Comparison of ENCODE assay signal across 14 cellular contexts in the genomic region with DNA sequence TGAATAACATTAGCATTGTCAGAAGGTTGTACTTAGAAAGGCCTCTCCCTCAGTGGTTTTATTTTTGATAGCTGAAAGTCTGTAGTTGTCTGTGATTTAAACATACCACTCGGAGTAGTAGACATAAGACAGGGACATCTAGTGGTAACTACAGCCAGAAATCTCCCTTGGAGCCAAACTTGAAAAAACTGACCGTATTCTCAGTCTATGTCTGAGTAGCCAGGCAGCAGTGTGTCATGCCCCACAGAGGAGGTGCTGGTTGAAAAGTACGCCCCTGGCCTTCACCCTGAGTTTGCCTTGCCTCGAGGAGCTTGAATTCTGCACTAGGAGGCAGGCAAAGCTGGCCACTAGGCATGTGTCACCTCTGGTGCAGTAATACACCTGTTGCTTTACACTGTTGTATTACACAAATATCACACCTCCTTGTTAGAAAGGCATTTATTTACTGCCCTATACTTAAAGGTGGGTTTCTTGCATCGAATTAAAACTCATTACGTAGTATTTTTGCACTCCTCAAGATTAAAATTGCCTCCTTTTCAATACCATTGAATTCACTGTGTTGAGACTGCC. TPM values are rescaled to one million over a fixed set of nuclear protein-coding genes. Genes with fewer than 3 reads are reported as not detected.
DNase-seq lines count a peak whose midpoint lies in the region; ATAC-seq and TF ChIP-seq lines count a peak whose summit lies in the region.
"Had no signal": no experiment of that assay in that cellular context is flagged by ENCODE, and none has a peak within 500 bp of the region (broad histone marks: within the 10 kb centered on the region; RNA-seq: fewer than 3 reads in every experiment).

No MANE protein-coding gene starts in this region.

- WGBS in endodermal cell (ENCODE audit: insufficient coverage in 1 of 2, insufficient read length in 1 of 2), 2 experiments, result 93 to 97% methylated on average over 6 of the region's 6 CpGs

- H3K9me3 Mint-ChIP-seq in endodermal cell (no peaks in the 10 kb centered on the region), osteocyte (ENCODE audit: unreplicated experiment) (no peaks in the 10 kb centered on the region)
- H3K9me3 Mint-ChIP-seq: activated B cell treated with CpG ODN at 0.5 μM for 24 hours, IgD-negative memory B cell had no signal

- H3K4me1 Mint-ChIP-seq in endodermal cell (peaks cover 7% of the 10 kb centered on the region), osteocyte (ENCODE audit: unreplicated experiment) (peaks cover 31% of the 10 kb centered on the region)

- H3K27me3 ChIP-seq in RWPE2 (ENCODE audit: insufficient read depth, poor library complexity, severe bottlenecking) (no peaks in the 10 kb centered on the region), endodermal cell (ENCODE audit: control insufficient read depth, insufficient read depth, low read length, poor library complexity, severe bottlenecking) (no peaks in the 10 kb centered on the region)
- H3K27me3 ChIP-seq: neutrophil had no signal

- H3K9ac ChIP-seq in endodermal cell (ENCODE audit: extremely low read depth, low read length, poor library complexity, severe bottlenecking), result no peak overlapping the region

- DNase-seq in activated CD8-positive, alpha-beta memory T cell treated with anti-CD3 and anti-CD28 coated beads for 24 hours, result peak; percentile 53
- DNase-seq in activated CD8-positive, alpha-beta memory T cell treated with anti-CD3 and anti-CD28 coated beads, Interleukin-2, amount 50 U/mL, for 4 hours, result no peak
- no peak for DNase-seq in RWPE2 (ENCODE audit: low spot score)
- DNase-seq in endodermal cell, result peak; percentile 53
- peak; percentile 48 for DNase-seq in osteocyte (ENCODE audit: extremely low spot score, unreplicated experiment)
- no peak for DNase-seq in inferior parietal cortex (ENCODE audit: extremely low spot score)
- no peak for DNase-seq in mucosa of gallbladder (ENCODE audit: low spot score)
- DNase-seq: activated B cell treated with CpG ODN at 0.5 μM for 24 hours; activated naive CD4-positive, alpha-beta T cell treated with anti-CD3 and anti-CD28 coated beads, Interleukin-2, amount 50 U/mL, for 16 hours; NCI-H345; stimulated activated naive CD4-positive, alpha-beta T cell treated with Interleukin-2 at 50 U/mL for 16 hours had no signal

- peaks cover 35% of the 10 kb centered on the region for H3K36me3 ChIP-seq in RWPE2 (ENCODE audit: low read depth)
- peaks cover 52% of the 10 kb centered on the region for H3K36me3 ChIP-seq in endodermal cell (ENCODE audit: control insufficient read depth, insufficient read depth, low read length)

- H3K27ac ChIP-seq in RWPE2 (ENCODE audit: poor library complexity, severe bottlenecking) (no peak overlapping the region), endodermal cell (ENCODE audit: low read depth, low read length) (no peak overlapping the region)
- H3K27ac ChIP-seq: neutrophil had no signal

- no peak overlapping the region for H3K27ac Mint-ChIP-seq in endodermal cell
- H3K27ac Mint-ChIP-seq in osteocyte (ENCODE audit: unreplicated experiment), result no peak overlapping the region
- H3K27ac Mint-ChIP-seq: activated B cell treated with CpG ODN at 0.5 μM for 24 hours had no signal

- no peaks in the 10 kb centered on the region for H3K9me3 ChIP-seq in RWPE2 (ENCODE audit: severe bottlenecking)
- H3K9me3 ChIP-seq in endodermal cell (ENCODE audit: control insufficient read depth, low read length), result no peaks in the 10 kb centered on the region
- H3K9me3 ChIP-seq: neutrophil had no signal

- ATAC-seq in RWPE2 (ENCODE audit: low read depth), result no peak
- no peak for ATAC-seq in HG02610 (IDR thresholded peaks at IDR 0.05; ENCODE audit: unreplicated experiment)

- H3K4me1 ChIP-seq in RWPE2 (ENCODE audit: insufficient read depth, poor library complexity, severe bottlenecking), result peaks cover 14% of the 10 kb centered on the region
- peaks cover 7% of the 10 kb centered on the region for H3K4me1 ChIP-seq in endodermal cell (ENCODE audit: control insufficient read depth, insufficient read depth, low read length)

- H3K4me3 Mint-ChIP-seq in endodermal cell (no peak overlapping the region), osteocyte (ENCODE audit: unreplicated experiment) (no peak overlapping the region)
- H3K4me3 Mint-ChIP-seq: activated B cell treated with CpG ODN at 0.5 μM for 24 hours, IgD-negative memory B cell had no signal

- H3K4me3 ChIP-seq in RWPE2 (ENCODE audit: severe bottlenecking) (no peak overlapping the region), endodermal cell (ENCODE audit: low read length) (no peak overlapping the region)

- H3K27me3 Mint-ChIP-seq in endodermal cell (ENCODE audit: insufficient read depth), result no peaks in the 10 kb centered on the region
- H3K27me3 Mint-ChIP-seq in osteocyte (ENCODE audit: unreplicated experiment), result no peaks in the 10 kb centered on the region
- H3K27me3 Mint-ChIP-seq: activated B cell treated with CpG ODN at 0.5 μM for 24 hours, IgD-negative memory B cell had no signal

- TF ChIP-seq CTCF in RWPE2 (IDR thresholded peaks at IDR 0.05; ENCODE audit: poor library complexity, severe bottlenecking) (peak; percentile 30), endodermal cell (conservative IDR thresholded peaks at IDR 0.05) (peak; percentile 61), osteocyte (IDR thresholded peaks at IDR 0.05) (peak; percentile 56)

- H3K36me3 Mint-ChIP-seq in endodermal cell (ENCODE audit: low read depth) (peaks cover 47% of the 10 kb centered on the region), osteocyte (ENCODE audit: unreplicated experiment) (peaks cover 18% of the 10 kb centered on the region)

RNA-seq across cellular contexts. Expression of a gene that starts 20.8 kb away (rescaled TPM):
- 10 to 100 TPM; 11.4 to 15.2 TPM for total RNA-seq in endodermal cell
- polyA plus RNA-seq in endodermal cell (2013, experiment 1 of 2), result 11.3 TPM
- 11.1 TPM for polyA plus RNA-seq in endodermal cell (2013, experiment 2 of 2)
- 12.3 and 12.6 TPM in 2 replicates for total RNA-seq in osteocyte
- 9.1 TPM for total RNA-seq in mucosa of gallbladder

Comparison
In these comparisons a context has a peak if more than half of its experiments do, and no peak if none do; other contexts are left out.
1. DNase-seq: peak in activated CD8-positive, alpha-beta memory T cell treated with anti-CD3 and anti-CD28 coated beads for 24 hours (single experiment), endodermal cell (single experiment) and osteocyte (single experiment); none in activated CD8-positive, alpha-beta memory T cell treated with anti-CD3 and anti-CD28 coated beads, Interleukin-2, amount 50 U/mL, for 4 hours (single experiment), RWPE2 (single experiment), inferior parietal cortex (single experiment) and mucosa of gallbladder (single experiment).
2. Peak in every context shown above with its lines, with median percentiles within 50 percentile points of each other: CTCF ChIP-seq.